ENCODE assay signal across 9 cellular contexts in genomic region chr15:40743921-40744809, GRCh38. TPM values are rescaled to one million over a fixed set of nuclear protein-coding genes. Genes with fewer than 3 reads are reported as not detected.
DNase-seq lines count a peak whose midpoint lies in the region; ATAC-seq and TF ChIP-seq lines count a peak whose summit lies in the region.
"Had no signal": no experiment of that assay in that cellular context is flagged by ENCODE, and none has a peak within 500 bp of the region (broad histone marks: within the 10 kb centered on the region; RNA-seq: fewer than 3 reads in every experiment).

No MANE protein-coding gene starts in this region.

- no peaks in the 10 kb centered on the region for H3K9me2 ChIP-seq in MM.1S (replicated peaks; ENCODE audit: insufficient read depth, low read length)

- H3K27ac ChIP-seq in BLaER1 treated with 17β-estradiol and CSF1 and Interleukin-3, amounts not matched to agents 10 nM and 100 nM: peak overlapping the region in 7 of 11 experiments; percentile 32 to 66 (median 39); a peak in 13 of 22 replicates
- peak overlapping the region; percentile 97 for H3K27ac ChIP-seq in MM.1S (ENCODE audit: low read length)
- peak overlapping the region in 3 of 4 donors; percentile 10 to 50 (median 19) for H3K27ac ChIP-seq in upper lobe of left lung

- H3K27me3 ChIP-seq in BLaER1 treated with 17β-estradiol and CSF1 and Interleukin-3, amounts not matched to agents 10 nM and 100 nM: no peaks in the 10 kb centered on the region
- H3K27me3 ChIP-seq in MM.1S (replicated peaks; ENCODE audit: insufficient read depth, low read length) (no peaks in the 10 kb centered on the region), upper lobe of left lung (no peaks in the 10 kb centered on the region)

- peak overlapping the region; percentile 89 for H3K27ac Mint-ChIP-seq in activated T-helper 17 cell treated with anti-CD3 and anti-CD28 coated beads, Interleukin-2, amount 50 U/mL, for 72 hours

- 69 to 74% methylated on average over 11 to 12 of the region's 12 CpGs for WGBS in upper lobe of left lung, 2 donors

- peaks cover 0 to 66% (median 36%) of the 10 kb centered on the region in 11 experiments; a peak in 15 of 22 replicates for H4K20me1 ChIP-seq in BLaER1 treated with 17β-estradiol and CSF1 and Interleukin-3, amounts not matched to agents 10 nM and 100 nM
- H4K20me1 ChIP-seq in MM.1S (ENCODE audit: insufficient read depth, low read length): no peaks in the 10 kb centered on the region

- H3K36me3 ChIP-seq in BLaER1 treated with 17β-estradiol and CSF1 and Interleukin-3, amounts not matched to agents 10 nM and 100 nM: peaks cover 54 to 94% (median 78%) of the 10 kb centered on the region in 11 experiments
- H3K36me3 ChIP-seq in MM.1S (replicated peaks; ENCODE audit: insufficient read depth, low read length) (no peaks in the 10 kb centered on the region), upper lobe of left lung (peaks cover 3 to 86% (median 42%) of the 10 kb centered on the region in 4 donors)

- peak overlapping the region; percentile 71 for H3K4me3 Mint-ChIP-seq in activated T-helper 17 cell treated with anti-CD3 and anti-CD28 coated beads, Interleukin-2, amount 50 U/mL, for 72 hours

- H3K4me1 Mint-ChIP-seq in activated T-helper 17 cell treated with anti-CD3 and anti-CD28 coated beads, Interleukin-2, amount 50 U/mL, for 72 hours: peaks cover 20% of the 10 kb centered on the region

- H3K9me3 ChIP-seq in BLaER1 treated with 17β-estradiol and CSF1 and Interleukin-3, amounts not matched to agents 10 nM and 100 nM (replicated peaks in 1 of 11): no peaks in the 10 kb centered on the region
- H3K9me3 ChIP-seq in MM.1S (replicated peaks; ENCODE audit: insufficient read depth, low read length) (no peaks in the 10 kb centered on the region), upper lobe of left lung (no peaks in the 10 kb centered on the region)

- peak; percentile 41 for TF ChIP-seq CTCF in MM.1S (IDR thresholded peaks at IDR 0.05; ENCODE audit: low read length)
- no peak for TF ChIP-seq CTCF in upper lobe of left lung (IDR thresholded peaks at IDR 0.05)

- peak overlapping the region; percentile 54 for H2AFZ ChIP-seq in MM.1S (ENCODE audit: low read length)

- H3K36me3 Mint-ChIP-seq in activated T-helper 17 cell treated with anti-CD3 and anti-CD28 coated beads, Interleukin-2, amount 50 U/mL, for 72 hours (ENCODE audit: low read depth): peaks cover 84% of the 10 kb centered on the region

- peaks cover 30 to 49% (median 43%) of the 10 kb centered on the region in 10 experiments for H3K4me1 ChIP-seq in BLaER1 treated with 17β-estradiol and CSF1 and Interleukin-3, amounts not matched to agents 10 nM and 100 nM
- peaks cover 37% of the 10 kb centered on the region for H3K4me1 ChIP-seq in MM.1S (ENCODE audit: low read length)
- H3K4me1 ChIP-seq in upper lobe of left lung: peaks cover 0 to 7% (median 1%) of the 10 kb centered on the region in 4 donors

- TF ChIP-seq POLR2A in upper lobe of left lung (IDR thresholded peaks at IDR 0.05): no peak

- DNase-seq in MM.1S (peak; percentile 93), left lobe of liver (ENCODE audit: low spot score) (peak; percentile 68), upper lobe of left lung (peak in 1 of 2 donors; percentile 46), NCI-H2227 (lab: John Stamatoyannopoulos, UW; ENCODE audit: unreplicated experiment) (no peak), inferior parietal cortex (ENCODE audit: extremely low spot score) (no peak), NCI-H1436 treated with DMSO at 0.1 percent for 48 hours (lab: John Stamatoyannopoulos, UW) (no peak)

- ATAC-seq in activated T-helper 17 cell treated with anti-CD3 and anti-CD28 coated beads, Interleukin-2, amount 50 U/mL, for 72 hours (replicated peaks): peak; percentile 98
- ATAC-seq in left lobe of liver (peak; percentile 76), upper lobe of left lung (ENCODE audit: low FRiP score in 2 of 2) (peak in 1 of 2 donors; percentile 56)

- H3K9ac ChIP-seq in BLaER1 treated with 17β-estradiol and CSF1 and Interleukin-3, amounts not matched to agents 10 nM and 100 nM: peak overlapping the region in 8 of 11 experiments; percentile 3 to 54 (median 32); a peak in 13 of 22 replicates
- peak overlapping the region; percentile 69 for H3K9ac ChIP-seq in MM.1S (ENCODE audit: low read length)

- no peaks in the 10 kb centered on the region for H3K27me3 Mint-ChIP-seq in activated T-helper 17 cell treated with anti-CD3 and anti-CD28 coated beads, Interleukin-2, amount 50 U/mL, for 72 hours

- H3K4me2 ChIP-seq in BLaER1 treated with 17β-estradiol and CSF1 and Interleukin-3, amounts not matched to agents 10 nM and 100 nM: peak overlapping the region; percentile 22 to 76 (median 52)
- H3K4me2 ChIP-seq in MM.1S (ENCODE audit: low read depth, low read length): peak overlapping the region; percentile 84

- peak in 1 of 4 donors; percentile 63 for TF ChIP-seq EP300 in upper lobe of left lung (IDR thresholded peaks at IDR 0.05)

- H3F3A ChIP-seq in MM.1S (ENCODE audit: insufficient read depth, low read length): peaks cover 38% of the 10 kb centered on the region

- H3K4me3 ChIP-seq in BLaER1 treated with 17β-estradiol and CSF1 and Interleukin-3, amounts not matched to agents 10 nM and 100 nM: no peak overlapping the region
- H3K4me3 ChIP-seq in MM.1S (ENCODE audit: low read length): peak overlapping the region; percentile 42
- no peak overlapping the region for H3K4me3 ChIP-seq in upper lobe of left lung

- H3K9me3 Mint-ChIP-seq in activated T-helper 17 cell treated with anti-CD3 and anti-CD28 coated beads, Interleukin-2, amount 50 U/mL, for 72 hours: no peaks in the 10 kb centered on the region

- peaks cover 20% of the 10 kb centered on the region for H3K79me2 ChIP-seq in MM.1S (ENCODE audit: low read length)

RNA-seq across cellular contexts. Expression of gene RMDN3, which starts 10.9 kb away (rescaled TPM):
- 10 to 100 TPM; 18.4 to 30.9 TPM for total RNA-seq in activated T-helper 17 cell treated with anti-CD3 and anti-CD28 coated beads, Interleukin-2, amount 50 U/mL, for 72 hours
- total RNA-seq in left lobe of liver (47.3 TPM), upper lobe of left lung (100 to 1,000 TPM in 4 of 6 donors, 10 to 100 TPM in 2; 57.3 to 123 (median 105) TPM)

RNA-seq across cellular contexts. Expression of gene GCHFR, which starts 19.7 kb away (rescaled TPM):
- 10 to 100 TPM; 46.1 to 50.4 TPM for total RNA-seq in activated T-helper 17 cell treated with anti-CD3 and anti-CD28 coated beads, Interleukin-2, amount 50 U/mL, for 72 hours
- total RNA-seq in left lobe of liver (106 TPM), upper lobe of left lung (100 to 1,000 TPM in 4 of 6 donors, 10 to 100 TPM in 2; 84.9 to 206 (median 105) TPM)

RNA-seq across cellular contexts. Expression of gene C15orf62, which starts 25.6 kb away (rescaled TPM):
- 1 to 10 TPM; 2.4 to 2.7 TPM for total RNA-seq in activated T-helper 17 cell treated with anti-CD3 and anti-CD28 coated beads, Interleukin-2, amount 50 U/mL, for 72 hours
- total RNA-seq in left lobe of liver (1.0 TPM), upper lobe of left lung (1 to 10 TPM in 5 of 6 donors, under 1 TPM in 1; 0.81 to 4.2 (median 1.4) TPM)
- total RNA-seq: glomerular endothelial cell had no signal

RNA-seq across cellular contexts. Expression of gene RAD51, which starts 49.2 kb away (rescaled TPM):
- 10 to 100 TPM; 40.1 to 61.4 TPM for total RNA-seq in activated T-helper 17 cell treated with anti-CD3 and anti-CD28 coated beads, Interleukin-2, amount 50 U/mL, for 72 hours
- total RNA-seq in left lobe of liver: 0.38 TPM
- total RNA-seq in upper lobe of left lung: 1 to 10 TPM in 5 of 6 donors, not detected in 1; 1.0 to 3.4 (median 2.1) TPM

Comparison
In these comparisons a context has a peak if more than half of its experiments do, and no peak if none do; other contexts are left out.
1. H3K27ac ChIP-seq: peak in every context shown above with its lines; median percentile 97 in MM.1S; 39 in BLaER1 treated with 17β-estradiol and CSF1 and Interleukin-3, amounts not matched to agents 10 nM and 100 nM; 19 in upper lobe of left lung.
2. DNase-seq: peak in MM.1S (single experiment) and left lobe of liver (single experiment); none in NCI-H2227 (single experiment), inferior parietal cortex (single experiment) and NCI-H1436 treated with DMSO at 0.1 percent for 48 hours (single experiment).